Comparison of ENCODE assay signal across 12 cellular contexts in the genomic region with DNA sequence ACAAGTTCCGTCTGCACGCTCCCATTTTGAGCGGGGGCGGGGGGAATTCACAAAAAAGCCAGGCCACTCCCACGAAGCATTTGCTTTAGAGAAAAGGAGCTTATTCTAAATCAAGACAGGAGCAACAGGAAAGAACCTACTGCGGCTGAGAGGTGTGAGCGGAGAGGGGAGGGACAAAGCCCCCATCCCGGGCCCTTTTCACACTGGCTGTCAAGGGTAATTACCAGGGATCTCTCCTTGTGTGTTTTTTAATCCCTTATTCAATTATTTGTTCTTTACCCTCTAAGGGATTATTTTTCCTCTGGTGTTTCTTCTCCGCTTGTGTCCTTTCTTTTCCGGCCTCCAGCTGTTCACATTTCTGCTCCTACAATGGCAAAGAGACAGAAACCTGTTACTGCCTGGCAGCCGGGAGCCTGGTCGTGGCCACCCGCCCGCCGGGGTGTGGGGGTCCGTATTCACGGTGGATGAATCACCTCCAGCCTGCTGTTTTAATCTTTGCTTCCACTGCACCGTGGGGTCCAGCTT.
DNase-seq lines count a peak whose midpoint lies in the region; ATAC-seq, FAIRE-seq and TF ChIP-seq lines count a peak whose summit lies in the region.
"Had no signal": no experiment of that assay in that cellular context is flagged by ENCODE, and none has a peak within 500 bp of the region (broad histone marks: within the 10 kb centered on the region; RNA-seq: fewer than 3 reads in every experiment).

No MANE protein-coding gene starts in this region.

- WGBS in HUES64: 4% methylated on average over 18 of the region's 18 CpGs

- peak overlapping the region; percentile 80 for H3K4me2 ChIP-seq in astrocyte (ENCODE audit: low read length)

- H3K27ac Mint-ChIP-seq in astrocyte (ENCODE audit: unreplicated experiment) (peak overlapping the region; percentile 41), nephron (peak overlapping the region; percentile 66 to 88 (median 70))
- H3K27ac Mint-ChIP-seq: T-helper 1 cell treated with Interleukin-12 subunit alpha and Interleukin-12 subunit beta and Interleukin-4 antibody, amounts not matched to agents 30 μg/mL and 1 μg/mL, for 36 hours had no signal

- H3K4me3 ChIP-seq in HUES64 (ENCODE audit: low read length): peak overlapping the region; percentile 4; the same call in 1 of the 2 replicates
- peak overlapping the region; percentile 36 for H3K4me3 ChIP-seq in astrocyte (ENCODE audit: insufficient read depth, low read depth, low read length)

- H3K4me1 ChIP-seq in HUES64 (ENCODE audit: insufficient read depth, low read length): peaks cover 29% of the 10 kb centered on the region
- peaks cover 16% of the 10 kb centered on the region for H3K4me1 ChIP-seq in astrocyte (ENCODE audit: insufficient read depth, low read length)

- H3K27me3 ChIP-seq in HUES64 (ENCODE audit: insufficient read depth, low read length): peaks cover 46% of the 10 kb centered on the region
- H3K27me3 ChIP-seq in astrocyte (ENCODE audit: insufficient read depth, low read length): peaks cover 9% of the 10 kb centered on the region

- no peaks in the 10 kb centered on the region for H3K36me3 ChIP-seq in HUES64 (ENCODE audit: insufficient read depth, low read length)
- H3K36me3 ChIP-seq in astrocyte (ENCODE audit: insufficient read depth, low read length): no peaks in the 10 kb centered on the region

- no peaks in the 10 kb centered on the region for H3K79me2 ChIP-seq in astrocyte (ENCODE audit: insufficient read depth, low read length)

- DNase-seq in D341Med (ENCODE audit: low spot score) (peak; percentile 46), astrocyte (ENCODE audit: low read depth) (no peak), DMS114 treated with DMSO at 0.1 percent for 48 hours (lab: John Stamatoyannopoulos, UW; ENCODE audit: unreplicated experiment) (no peak)
- DNase-seq: activated T-cell treated with anti-CD3 and anti-CD28 coated beads for 4 hours, caudate nucleus, left cardiac atrium had no signal

- H3K9me3 Mint-ChIP-seq in astrocyte (ENCODE audit: unreplicated experiment) (no peaks in the 10 kb centered on the region), nephron (no peaks in the 10 kb centered on the region)
- H3K9me3 Mint-ChIP-seq: T-helper 1 cell treated with Interleukin-12 subunit alpha and Interleukin-12 subunit beta and Interleukin-4 antibody, amounts not matched to agents 30 μg/mL and 1 μg/mL, for 36 hours had no signal

- H4K20me1 ChIP-seq in astrocyte (ENCODE audit: insufficient read depth, low read length): no peaks in the 10 kb centered on the region

- TF ChIP-seq CTCF in astrocyte (IDR thresholded peaks at IDR 0.05; ENCODE audit: insufficient read depth, low read depth, low read length) (no peak), nephron (IDR thresholded peaks at IDR 0.05; ENCODE audit: unreplicated experiment in 3 of 3) (no peak)

- H3K4me3 Mint-ChIP-seq in astrocyte (ENCODE audit: unreplicated experiment) (peak overlapping the region; percentile 13), nephron (peak overlapping the region; percentile 71 to 79 (median 76))
- H3K4me3 Mint-ChIP-seq: T-helper 1 cell treated with Interleukin-12 subunit alpha and Interleukin-12 subunit beta and Interleukin-4 antibody, amounts not matched to agents 30 μg/mL and 1 μg/mL, for 36 hours had no signal

- no peak for ATAC-seq in HG03469 (IDR thresholded peaks at IDR 0.05; ENCODE audit: unreplicated experiment)
- no peak for ATAC-seq in HG03442 (IDR thresholded peaks at IDR 0.05; ENCODE audit: unreplicated experiment)
- ATAC-seq in GM18873 (IDR thresholded peaks at IDR 0.05; ENCODE audit: low FRiP score, unreplicated experiment): no peak

- peak overlapping the region; percentile 67 for H2AFZ ChIP-seq in astrocyte (ENCODE audit: low read depth, low read length)

- H3K4me1 Mint-ChIP-seq in astrocyte (ENCODE audit: low read depth, unreplicated experiment) (peaks cover 10% of the 10 kb centered on the region), nephron (peaks cover 30% of the 10 kb centered on the region)

- H3K27me3 Mint-ChIP-seq in astrocyte (ENCODE audit: low read depth, unreplicated experiment): peaks cover 26% of the 10 kb centered on the region
- peaks cover 57% of the 10 kb centered on the region for H3K27me3 Mint-ChIP-seq in nephron (ENCODE audit: low read depth)

- H3K36me3 Mint-ChIP-seq in astrocyte (ENCODE audit: low read depth, unreplicated experiment) (no peaks in the 10 kb centered on the region), nephron (ENCODE audit: low read depth) (no peaks in the 10 kb centered on the region)

- H3K27ac ChIP-seq in HUES64 (ENCODE audit: low read depth, low read length): peak overlapping the region; percentile 80
- no peak overlapping the region for H3K27ac ChIP-seq in astrocyte (ENCODE audit: low read depth, low read length)

- H3K9ac ChIP-seq in HUES64 (ENCODE audit: low read depth, low read length): no peak overlapping the region
- peak overlapping the region; percentile 59 for H3K9ac ChIP-seq in astrocyte (ENCODE audit: low read length)

- FAIRE-seq in astrocyte (lab: Jason Lieb, UNC): no peak

- H3K9me3 ChIP-seq in HUES64 (ENCODE audit: insufficient read depth, low read depth, low read length): no peaks in the 10 kb centered on the region
- no peaks in the 10 kb centered on the region for H3K9me3 ChIP-seq in astrocyte (ENCODE audit: insufficient read depth, low read depth, low read length)
